ENCODE assay signal across 1 cellular context in the genomic region with DNA sequence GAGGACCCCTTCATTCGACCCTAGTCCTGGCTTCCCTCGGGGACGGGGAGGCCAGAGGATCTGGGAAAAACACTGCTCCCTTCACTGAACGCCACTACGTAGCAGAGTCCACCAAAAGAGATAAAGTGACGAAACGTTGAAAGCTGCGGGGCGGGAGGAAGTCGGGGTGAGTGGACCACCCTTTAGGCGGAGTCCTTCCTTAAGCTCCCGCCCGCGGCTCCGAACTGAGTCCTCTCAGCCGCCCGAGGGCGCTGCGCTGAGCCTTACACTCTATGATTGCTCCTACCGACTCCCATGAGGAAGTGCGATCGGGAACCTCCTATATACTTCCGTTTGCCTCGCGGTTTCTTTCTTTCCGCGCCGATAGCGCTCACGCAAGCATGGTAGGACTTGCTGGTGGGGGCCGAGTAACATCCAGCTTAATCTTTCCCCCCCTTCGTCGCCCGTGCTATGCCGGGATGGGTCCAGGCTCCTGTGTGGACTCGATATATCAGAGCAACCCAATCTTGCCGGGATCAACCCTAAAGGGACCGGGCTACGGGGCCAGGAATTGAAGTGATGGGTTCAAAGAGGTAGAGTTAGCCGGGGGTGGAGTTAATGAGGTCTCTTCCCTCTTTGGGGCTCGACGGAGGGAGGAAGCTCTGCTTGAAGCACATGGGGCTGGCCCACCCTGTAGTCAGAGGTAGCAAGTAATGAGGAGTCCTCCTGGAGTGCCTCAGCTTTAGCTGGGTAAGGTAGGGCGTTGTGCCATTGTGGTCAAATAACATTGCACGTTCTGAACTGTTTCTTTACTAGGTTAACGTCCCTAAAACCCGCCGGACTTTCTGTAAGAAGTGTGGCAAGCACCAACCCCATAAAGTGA.
A peak's percentile ranks its signal among the peaks of the same experiment; 100 is the strongest.
TF ChIP-seq lines count a peak whose summit lies in the region.

A gene (plus strand): TSS at position 348 of the 862 bp plus-strand sequence. CDS start 33 bp downstream, at position 381.

TF ChIP-seq in GM12878, 131 proteins besides CTCF, POLR2A, EP300 and RAD21 (continued from another document and continues in another):
- TF ChIP-seq BHLHE40 (IDR thresholded peaks at IDR 0.05; ENCODE audit: borderline replicate concordance in 1 of 2, low read depth in 2 of 2, low read length in 1 of 2) (0 out of 4 replicates have a peak, but pooled peaks of 1 of the 2 experiments have one; percentile 27), IKZF2 (IDR thresholded peaks at IDR 0.05) (peak; percentile 73 to 80), YY1 (IDR thresholded peaks at IDR 0.05; ENCODE audit: low read depth, low read length) (peak; percentile 64), MXI1 (IDR thresholded peaks at IDR 0.05; ENCODE audit: low read depth, low read length) (peak; percentile 77; the same call in 1 of the 2 replicates), SMC3 (IDR thresholded peaks at IDR 0.05; ENCODE audit: borderline replicate concordance, low read length) (0 out of 2 replicates have a peak, but pooled peaks have one; percentile 8), MEF2B (IDR thresholded peaks at IDR 0.05; ENCODE audit: partially characterized antibody, poor library complexity, severe bottlenecking) (peak; percentile 21), IKZF1 (conservative IDR thresholded peaks at IDR 0.05) (peak; percentile 88), ZNF384 (IDR thresholded peaks at IDR 0.05; ENCODE audit: borderline replicate concordance, low read depth, low read length) (no peak; the same call in 1 of the 2 replicates), ZSCAN29 (IDR thresholded peaks at IDR 0.05) (no peak), TAF1 (IDR thresholded peaks at IDR 0.05; ENCODE audit: borderline replicate concordance, low read depth, low read length) (peak; percentile 97), TCF12 (IDR thresholded peaks at IDR 0.05; ENCODE audit: low read depth, low read length) (peak; percentile 28; the same call in 1 of the 2 replicates), SREBF1 (IDR thresholded peaks at IDR 0.05; ENCODE audit: low read length) (no peak), MYC (IDR thresholded peaks at IDR 0.05; ENCODE audit: insufficient read depth, insufficient read length, insufficient replicate concordance, low read length, severe bottlenecking) (peak; percentile 78), CBFB (IDR thresholded peaks at IDR 0.05; ENCODE audit: low read depth) (peak; percentile 92), EED (IDR thresholded peaks at IDR 0.05; ENCODE audit: low read depth) (peak; percentile 64), EZH2 (IDR thresholded peaks at IDR 0.05; ENCODE audit: borderline replicate concordance, control insufficient read depth, low read depth, low read length) (no peak), GATAD2B (conservative IDR thresholded peaks at IDR 0.05; ENCODE audit: low read depth) (peak; percentile 56; the same call in 1 of the 2 replicates), RELA (IDR thresholded peaks at IDR 0.05; ENCODE audit: borderline replicate concordance, partially characterized antibody) (peak; percentile 40), CHD2 (IDR thresholded peaks at IDR 0.05; ENCODE audit: borderline replicate concordance, low read depth, low read length) (no peak), SUZ12 (IDR thresholded peaks at IDR 0.05; ENCODE audit: unreplicated experiment) (no peak), POLR2AphosphoS5 (IDR thresholded peaks at IDR 0.05; ENCODE audit: low read length) (peak; percentile 99), GABPA (IDR thresholded peaks at IDR 0.05; ENCODE audit: low read depth) (peak; percentile 83), SIN3A (IDR thresholded peaks at IDR 0.05; ENCODE audit: low read depth, low read length) (peak; percentile 84; the same call in 1 of the 2 replicates), NR2C1 (IDR thresholded peaks at IDR 0.05) (peak; percentile 50), EGR1 (IDR thresholded peaks at IDR 0.05; ENCODE audit: borderline replicate concordance in 1 of 2, low read depth in 2 of 2, low read length in 2 of 2) (peak in 1 of 2 experiments; percentile 44; a peak in 2 of 3 replicates), RFX5 (IDR thresholded peaks at IDR 0.05; ENCODE audit: low read depth, low read length) (0 out of 2 replicates have a peak, but pooled peaks have one; percentile 22), ATF7 (IDR thresholded peaks at IDR 0.05; ENCODE audit: low read depth) (peak; percentile 54), CREM (IDR thresholded peaks at IDR 0.05; ENCODE audit: low read depth) (peak; percentile 39; the same call in 1 of the 2 replicates), NFXL1 (IDR thresholded peaks at IDR 0.05; ENCODE audit: borderline replicate concordance) (no peak), NR2F1 (conservative IDR thresholded peaks at IDR 0.05) (0 out of 2 replicates have a peak, but pooled peaks have one; percentile 35), PAX5 (IDR thresholded peaks at IDR 0.05; ENCODE audit: borderline replicate concordance, low read depth, low read length) (peak; percentile 66; the same call in 1 of the 2 replicates), CBX5 (IDR thresholded peaks at IDR 0.05; ENCODE audit: low read depth) (peak; percentile 24; the same call in 1 of the 2 replicates), MEF2A (IDR thresholded peaks at IDR 0.05; ENCODE audit: insufficient read depth, low read depth, low read length) (no peak), CBX3 (IDR thresholded peaks at IDR 0.05; ENCODE audit: borderline replicate concordance, low read depth) (no peak), CHD1 (IDR thresholded peaks at IDR 0.05; ENCODE audit: low read depth, low read length) (no peak), TBL1XR1 (IDR thresholded peaks at IDR 0.05; ENCODE audit: low read depth, low read length) (no peak), KDM1A (IDR thresholded peaks at IDR 0.05; ENCODE audit: borderline replicate concordance) (no peak)
- TF ChIP-seq, protein P1, sequence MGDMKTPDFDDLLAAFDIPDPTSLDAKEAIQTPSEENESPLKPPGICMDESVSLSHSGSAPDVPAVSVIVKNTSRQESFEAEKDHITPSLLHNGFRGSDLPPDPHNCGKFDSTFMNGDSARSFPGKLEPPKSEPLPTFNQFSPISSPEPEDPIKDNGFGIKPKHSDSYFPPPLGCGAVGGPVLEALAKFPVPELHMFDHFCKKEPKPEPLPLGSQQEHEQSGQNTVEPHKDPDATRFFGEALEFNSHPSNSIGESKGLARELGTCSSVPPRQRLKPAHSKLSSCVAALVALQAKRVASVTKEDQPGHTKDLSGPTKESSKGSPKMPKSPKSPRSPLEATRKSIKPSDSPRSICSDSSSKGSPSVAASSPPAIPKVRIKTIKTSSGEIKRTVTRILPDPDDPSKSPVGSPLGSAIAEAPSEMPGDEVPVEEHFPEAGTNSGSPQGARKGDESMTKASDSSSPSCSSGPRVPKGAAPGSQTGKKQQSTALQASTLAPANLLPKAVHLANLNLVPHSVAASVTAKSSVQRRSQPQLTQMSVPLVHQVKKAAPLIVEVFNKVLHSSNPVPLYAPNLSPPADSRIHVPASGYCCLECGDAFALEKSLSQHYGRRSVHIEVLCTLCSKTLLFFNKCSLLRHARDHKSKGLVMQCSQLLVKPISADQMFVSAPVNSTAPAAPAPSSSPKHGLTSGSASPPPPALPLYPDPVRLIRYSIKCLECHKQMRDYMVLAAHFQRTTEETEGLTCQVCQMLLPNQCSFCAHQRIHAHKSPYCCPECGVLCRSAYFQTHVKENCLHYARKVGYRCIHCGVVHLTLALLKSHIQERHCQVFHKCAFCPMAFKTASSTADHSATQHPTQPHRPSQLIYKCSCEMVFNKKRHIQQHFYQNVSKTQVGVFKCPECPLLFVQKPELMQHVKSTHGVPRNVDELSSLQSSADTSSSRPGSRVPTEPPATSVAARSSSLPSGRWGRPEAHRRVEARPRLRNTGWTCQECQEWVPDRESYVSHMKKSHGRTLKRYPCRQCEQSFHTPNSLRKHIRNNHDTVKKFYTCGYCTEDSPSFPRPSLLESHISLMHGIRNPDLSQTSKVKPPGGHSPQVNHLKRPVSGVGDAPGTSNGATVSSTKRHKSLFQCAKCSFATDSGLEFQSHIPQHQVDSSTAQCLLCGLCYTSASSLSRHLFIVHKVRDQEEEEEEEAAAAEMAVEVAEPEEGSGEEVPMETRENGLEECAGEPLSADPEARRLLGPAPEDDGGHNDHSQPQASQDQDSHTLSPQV (IDR thresholded peaks at IDR 0.05), result no peak
- TF ChIP-seq, protein P2, sequence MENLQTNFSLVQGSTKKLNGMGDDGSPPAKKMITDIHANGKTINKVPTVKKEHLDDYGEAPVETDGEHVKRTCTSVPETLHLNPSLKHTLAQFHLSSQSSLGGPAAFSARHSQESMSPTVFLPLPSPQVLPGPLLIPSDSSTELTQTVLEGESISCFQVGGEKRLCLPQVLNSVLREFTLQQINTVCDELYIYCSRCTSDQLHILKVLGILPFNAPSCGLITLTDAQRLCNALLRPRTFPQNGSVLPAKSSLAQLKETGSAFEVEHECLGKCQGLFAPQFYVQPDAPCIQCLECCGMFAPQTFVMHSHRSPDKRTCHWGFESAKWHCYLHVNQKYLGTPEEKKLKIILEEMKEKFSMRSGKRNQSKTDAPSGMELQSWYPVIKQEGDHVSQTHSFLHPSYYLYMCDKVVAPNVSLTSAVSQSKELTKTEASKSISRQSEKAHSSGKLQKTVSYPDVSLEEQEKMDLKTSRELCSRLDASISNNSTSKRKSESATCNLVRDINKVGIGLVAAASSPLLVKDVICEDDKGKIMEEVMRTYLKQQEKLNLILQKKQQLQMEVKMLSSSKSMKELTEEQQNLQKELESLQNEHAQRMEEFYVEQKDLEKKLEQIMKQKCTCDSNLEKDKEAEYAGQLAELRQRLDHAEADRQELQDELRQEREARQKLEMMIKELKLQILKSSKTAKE (IDR thresholded peaks at IDR 0.05; ENCODE audit: low read depth, poor library complexity, severe bottlenecking), result peak; percentile 57
- TF ChIP-seq, protein P3, sequence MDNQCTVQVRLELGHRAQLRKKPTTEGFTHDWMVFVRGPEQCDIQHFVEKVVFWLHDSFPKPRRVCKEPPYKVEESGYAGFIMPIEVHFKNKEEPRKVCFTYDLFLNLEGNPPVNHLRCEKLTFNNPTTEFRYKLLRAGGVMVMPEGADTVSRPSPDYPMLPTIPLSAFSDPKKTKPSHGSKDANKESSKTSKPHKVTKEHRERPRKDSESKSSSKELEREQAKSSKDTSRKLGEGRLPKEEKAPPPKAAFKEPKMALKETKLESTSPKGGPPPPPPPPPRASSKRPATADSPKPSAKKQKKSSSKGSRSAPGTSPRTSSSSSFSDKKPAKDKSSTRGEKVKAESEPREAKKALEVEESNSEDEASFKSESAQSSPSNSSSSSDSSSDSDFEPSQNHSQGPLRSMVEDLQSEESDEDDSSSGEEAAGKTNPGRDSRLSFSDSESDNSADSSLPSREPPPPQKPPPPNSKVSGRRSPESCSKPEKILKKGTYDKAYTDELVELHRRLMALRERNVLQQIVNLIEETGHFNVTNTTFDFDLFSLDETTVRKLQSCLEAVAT (IDR thresholded peaks at IDR 0.05), result peak; percentile 58; the same call in 1 of the 2 replicates
- TF ChIP-seq, protein P4, sequence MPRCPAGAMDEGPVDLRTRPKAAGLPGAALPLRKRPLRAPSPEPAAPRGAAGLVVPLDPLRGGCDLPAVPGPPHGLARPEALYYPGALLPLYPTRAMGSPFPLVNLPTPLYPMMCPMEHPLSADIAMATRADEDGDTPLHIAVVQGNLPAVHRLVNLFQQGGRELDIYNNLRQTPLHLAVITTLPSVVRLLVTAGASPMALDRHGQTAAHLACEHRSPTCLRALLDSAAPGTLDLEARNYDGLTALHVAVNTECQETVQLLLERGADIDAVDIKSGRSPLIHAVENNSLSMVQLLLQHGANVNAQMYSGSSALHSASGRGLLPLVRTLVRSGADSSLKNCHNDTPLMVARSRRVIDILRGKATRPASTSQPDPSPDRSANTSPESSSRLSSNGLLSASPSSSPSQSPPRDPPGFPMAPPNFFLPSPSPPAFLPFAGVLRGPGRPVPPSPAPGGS (IDR thresholded peaks at IDR 0.05; ENCODE audit: borderline replicate concordance, insufficient read depth, low read depth, low read length, poor library complexity, severe bottlenecking), result no peak
- TF ChIP-seq, protein P5, sequence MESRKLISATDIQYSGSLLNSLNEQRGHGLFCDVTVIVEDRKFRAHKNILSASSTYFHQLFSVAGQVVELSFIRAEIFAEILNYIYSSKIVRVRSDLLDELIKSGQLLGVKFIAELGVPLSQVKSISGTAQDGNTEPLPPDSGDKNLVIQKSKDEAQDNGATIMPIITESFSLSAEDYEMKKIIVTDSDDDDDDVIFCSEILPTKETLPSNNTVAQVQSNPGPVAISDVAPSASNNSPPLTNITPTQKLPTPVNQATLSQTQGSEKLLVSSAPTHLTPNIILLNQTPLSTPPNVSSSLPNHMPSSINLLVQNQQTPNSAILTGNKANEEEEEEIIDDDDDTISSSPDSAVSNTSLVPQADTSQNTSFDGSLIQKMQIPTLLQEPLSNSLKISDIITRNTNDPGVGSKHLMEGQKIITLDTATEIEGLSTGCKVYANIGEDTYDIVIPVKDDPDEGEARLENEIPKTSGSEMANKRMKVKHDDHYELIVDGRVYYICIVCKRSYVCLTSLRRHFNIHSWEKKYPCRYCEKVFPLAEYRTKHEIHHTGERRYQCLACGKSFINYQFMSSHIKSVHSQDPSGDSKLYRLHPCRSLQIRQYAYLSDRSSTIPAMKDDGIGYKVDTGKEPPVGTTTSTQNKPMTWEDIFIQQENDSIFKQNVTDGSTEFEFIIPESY (IDR thresholded peaks at IDR 0.05), result no peak
- TF ChIP-seq, protein P6, sequence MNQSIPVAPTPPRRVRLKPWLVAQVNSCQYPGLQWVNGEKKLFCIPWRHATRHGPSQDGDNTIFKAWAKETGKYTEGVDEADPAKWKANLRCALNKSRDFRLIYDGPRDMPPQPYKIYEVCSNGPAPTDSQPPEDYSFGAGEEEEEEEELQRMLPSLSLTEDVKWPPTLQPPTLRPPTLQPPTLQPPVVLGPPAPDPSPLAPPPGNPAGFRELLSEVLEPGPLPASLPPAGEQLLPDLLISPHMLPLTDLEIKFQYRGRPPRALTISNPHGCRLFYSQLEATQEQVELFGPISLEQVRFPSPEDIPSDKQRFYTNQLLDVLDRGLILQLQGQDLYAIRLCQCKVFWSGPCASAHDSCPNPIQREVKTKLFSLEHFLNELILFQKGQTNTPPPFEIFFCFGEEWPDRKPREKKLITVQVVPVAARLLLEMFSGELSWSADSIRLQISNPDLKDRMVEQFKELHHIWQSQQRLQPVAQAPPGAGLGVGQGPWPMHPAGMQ (IDR thresholded peaks at IDR 0.05; ENCODE audit: borderline replicate concordance), result no peak
- TF ChIP-seq, protein P7, sequence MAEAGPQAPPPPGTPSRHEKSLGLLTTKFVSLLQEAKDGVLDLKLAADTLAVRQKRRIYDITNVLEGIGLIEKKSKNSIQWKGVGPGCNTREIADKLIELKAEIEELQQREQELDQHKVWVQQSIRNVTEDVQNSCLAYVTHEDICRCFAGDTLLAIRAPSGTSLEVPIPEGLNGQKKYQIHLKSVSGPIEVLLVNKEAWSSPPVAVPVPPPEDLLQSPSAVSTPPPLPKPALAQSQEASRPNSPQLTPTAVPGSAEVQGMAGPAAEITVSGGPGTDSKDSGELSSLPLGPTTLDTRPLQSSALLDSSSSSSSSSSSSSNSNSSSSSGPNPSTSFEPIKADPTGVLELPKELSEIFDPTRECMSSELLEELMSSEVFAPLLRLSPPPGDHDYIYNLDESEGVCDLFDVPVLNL (IDR thresholded peaks at IDR 0.05; ENCODE audit: low read depth, low read length), result no peak
